Comparison of ENCODE assay signal across 26 cellular contexts in the genomic region with DNA sequence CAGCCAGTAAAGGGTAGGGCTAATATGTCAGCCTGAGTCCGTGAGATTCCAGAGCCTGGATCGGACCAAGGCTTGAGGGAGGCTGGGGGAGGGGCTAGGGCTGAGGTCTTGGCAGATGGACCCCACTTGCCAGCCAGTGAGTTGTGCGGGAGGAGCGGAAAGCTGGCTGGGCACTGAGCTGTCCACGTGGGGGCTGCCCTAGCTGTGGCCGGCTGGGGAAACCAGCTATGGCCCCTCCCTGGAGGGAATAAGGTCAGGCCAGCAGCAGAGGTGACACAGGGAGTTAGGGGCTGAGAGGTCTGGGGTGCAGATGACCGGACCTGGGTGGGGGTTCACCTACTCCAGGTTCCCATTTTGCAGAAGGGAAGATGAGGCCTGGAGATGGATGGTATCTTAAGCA.
"Had no signal": no experiment of that assay in that cellular context is flagged by ENCODE, and none has a peak within 500 bp of the region (broad histone marks: within the 10 kb centered on the region; RNA-seq: fewer than 3 reads in every experiment).

No MANE protein-coding gene starts in this region.

- H3K4me3 ChIP-seq: colonic mucosa, coronary artery, dorsolateral prefrontal cortex, esophagus muscularis mucosa, esophagus squamous epithelium, gastrocnemius medialis, gastroesophageal sphincter had no signal

- H3K27ac ChIP-seq: colonic mucosa, coronary artery, dorsolateral prefrontal cortex, epithelial cell of prostate, esophagus muscularis mucosa, esophagus squamous epithelium, foreskin keratinocyte, gastrocnemius medialis, gastroesophageal sphincter had no signal

- DNase-seq: colonic mucosa; cortex of kidney; dermis blood vessel endothelial cell; dorsolateral prefrontal cortex; effector CD4-positive, alpha-beta T cell; effector CD8-positive, alpha-beta T cell; effector memory CD4-positive, alpha-beta T cell; effector memory CD8-positive, alpha-beta T cell; endodermal cell; erythroblast; esophagus squamous epithelium; foreskin fibroblast; foreskin keratinocyte; foreskin melanocyte; gastrocnemius medialis; glutamatergic neuron; head of caudate nucleus had no signal

- H3K27me3 ChIP-seq: colonic mucosa, foreskin keratinocyte had no signal

- H3K36me3 ChIP-seq: colonic mucosa, esophagus muscularis mucosa, esophagus squamous epithelium, gastrocnemius medialis, gastroesophageal sphincter had no signal

- FAIRE-seq: colon, endometrium, endothelial cell of umbilical vein, frontal cortex had no signal

- ATAC-seq: effector memory CD8-positive, alpha-beta T cell; esophagus mucosa; foreskin keratinocyte; gastrocnemius medialis; gastroesophageal sphincter had no signal

- H3K4me1 ChIP-seq: colonic mucosa, esophagus muscularis mucosa, esophagus squamous epithelium, foreskin keratinocyte, gastrocnemius medialis, gastroesophageal sphincter had no signal

- H3K9me3 ChIP-seq: colonic mucosa, esophagus squamous epithelium, gastrocnemius medialis had no signal
